In genomic region chr9:99433555-99433954, GRCh38 we compare ENCODE assay signal across 8 cellular contexts.
DNase-seq lines count a peak whose midpoint lies in the region; ATAC-seq and TF ChIP-seq lines count a peak whose summit lies in the region.

No MANE protein-coding gene starts in this region.

- H3K4me3 Mint-ChIP-seq in CD14-positive monocyte: no peak overlapping the region
- no peak overlapping the region for H3K4me3 Mint-ChIP-seq in T-helper 2 cell treated with Interferon-gamma antibody and Interleukin-4, amounts not matched to agents 5 μg/mL and 100 μg/mL, for 36 hours
- peak overlapping the region; percentile 42 for H3K4me3 Mint-ChIP-seq in natural killer cell treated with Interleukin-12 subunit alpha and Interleukin-12 subunit beta and Interleukin-15 and Interleukin-18, amount 100 ng/mL, for 72 hours

- ATAC-seq in GM19438 (IDR thresholded peaks at IDR 0.05; ENCODE audit: low read depth, unreplicated experiment) (peak; percentile 90), HG03432 (IDR thresholded peaks at IDR 0.05; ENCODE audit: unreplicated experiment) (peak; percentile 99), left lobe of liver (no peak)
- ATAC-seq in natural killer cell treated with Interleukin-12 subunit alpha and Interleukin-12 subunit beta and Interleukin-15 and Interleukin-18, amount 100 ng/mL, for 72 hours: peak; percentile 100

- no peak for TF ChIP-seq CTCF in CD14-positive monocyte (IDR thresholded peaks at IDR 0.05)
- no peak for TF ChIP-seq CTCF in choroid plexus epithelial cell (conservative IDR thresholded peaks at IDR 0.05; ENCODE audit: low read depth, low read length)
- no peak for TF ChIP-seq CTCF in prostate gland (IDR thresholded peaks at IDR 0.05)

- peak; percentile 93 for DNase-seq in CD14-positive monocyte (ENCODE audit: low spot score)
- DNase-seq in T-helper 2 cell treated with Interferon-gamma antibody and Interleukin-4, amounts not matched to agents 5 μg/mL and 100 μg/mL, for 36 hours (ENCODE audit: low spot score): peak; percentile 74
- peak; percentile 65 for DNase-seq in choroid plexus epithelial cell (ENCODE audit: low read depth)
- DNase-seq in natural killer cell treated with Interleukin-12 subunit alpha and Interleukin-12 subunit beta and Interleukin-15 and Interleukin-18, amount 100 ng/mL, for 72 hours (ENCODE audit: low spot score): peak; percentile 93
- no peak for DNase-seq in left lobe of liver (ENCODE audit: low spot score)
- no peak for DNase-seq in prostate gland (ENCODE audit: low spot score)

- no peak overlapping the region for H3K4me3 ChIP-seq in choroid plexus epithelial cell (ENCODE audit: low read depth, low read length)
- no peak overlapping the region for H3K4me3 ChIP-seq in prostate gland

- no peaks in the 10 kb centered on the region for H3K4me1 ChIP-seq in prostate gland (replicated peaks)

- TF ChIP-seq POLR2A in prostate gland (IDR thresholded peaks at IDR 0.05): no peak

- intact Hi-C loops in CD14-positive monocyte (cut with micrococcal nuclease): loop anchor here (5.0 to 10.0 kb wide), 3 partner anchors 84 to 161 kb away; no protein-coding TSS in a partner anchor
- intact Hi-C loops in prostate gland (cut with DNase I): no loop called here

- no peak overlapping the region for H3K27ac ChIP-seq in prostate gland

- H3K9me3 ChIP-seq in prostate gland: no peaks in the 10 kb centered on the region

- no peaks in the 10 kb centered on the region for H3K36me3 Mint-ChIP-seq in CD14-positive monocyte
- H3K36me3 Mint-ChIP-seq in T-helper 2 cell treated with Interferon-gamma antibody and Interleukin-4, amounts not matched to agents 5 μg/mL and 100 μg/mL, for 36 hours (ENCODE audit: low read depth): no peaks in the 10 kb centered on the region
- peaks cover 12% of the 10 kb centered on the region for H3K36me3 Mint-ChIP-seq in natural killer cell treated with Interleukin-12 subunit alpha and Interleukin-12 subunit beta and Interleukin-15 and Interleukin-18, amount 100 ng/mL, for 72 hours

- H3K9me3 Mint-ChIP-seq in CD14-positive monocyte: peaks cover 0 to 4% (median 0%) of the 10 kb centered on the region in 7 donors
- no peaks in the 10 kb centered on the region for H3K9me3 Mint-ChIP-seq in T-helper 2 cell treated with Interferon-gamma antibody and Interleukin-4, amounts not matched to agents 5 μg/mL and 100 μg/mL, for 36 hours
- H3K9me3 Mint-ChIP-seq in natural killer cell treated with Interleukin-12 subunit alpha and Interleukin-12 subunit beta and Interleukin-15 and Interleukin-18, amount 100 ng/mL, for 72 hours: peaks cover 6% of the 10 kb centered on the region

- H3K27me3 ChIP-seq in prostate gland (replicated peaks; ENCODE audit: insufficient read depth): no peaks in the 10 kb centered on the region

- no peaks in the 10 kb centered on the region for H3K36me3 ChIP-seq in prostate gland

- H3K4me1 Mint-ChIP-seq in CD14-positive monocyte: peaks cover 18% of the 10 kb centered on the region
- peaks cover 16% of the 10 kb centered on the region for H3K4me1 Mint-ChIP-seq in T-helper 2 cell treated with Interferon-gamma antibody and Interleukin-4, amounts not matched to agents 5 μg/mL and 100 μg/mL, for 36 hours (ENCODE audit: low read depth)
- peaks cover 25 to 30% of the 10 kb centered on the region in 2 donors for H3K4me1 Mint-ChIP-seq in natural killer cell treated with Interleukin-12 subunit alpha and Interleukin-12 subunit beta and Interleukin-15 and Interleukin-18, amount 100 ng/mL, for 72 hours (ENCODE audit: low read depth in 2 of 2)

- H3K27ac Mint-ChIP-seq in CD14-positive monocyte: peak overlapping the region; percentile 47 to 92 (median 81)
- H3K27ac Mint-ChIP-seq in T-helper 2 cell treated with Interferon-gamma antibody and Interleukin-4, amounts not matched to agents 5 μg/mL and 100 μg/mL, for 36 hours: peak overlapping the region; percentile 76
- peak overlapping the region; percentile 90 to 97 for H3K27ac Mint-ChIP-seq in natural killer cell treated with Interleukin-12 subunit alpha and Interleukin-12 subunit beta and Interleukin-15 and Interleukin-18, amount 100 ng/mL, for 72 hours

- WGBS in prostate gland: 19% methylated on average over 3 of the region's 3 CpGs

- peaks cover 0 to 2% (median 0%) of the 10 kb centered on the region in 3 donors for H3K27me3 Mint-ChIP-seq in CD14-positive monocyte (ENCODE audit: low read depth in 3 of 3)
- no peaks in the 10 kb centered on the region for H3K27me3 Mint-ChIP-seq in T-helper 2 cell treated with Interferon-gamma antibody and Interleukin-4, amounts not matched to agents 5 μg/mL and 100 μg/mL, for 36 hours (ENCODE audit: low read depth)
- no peaks in the 10 kb centered on the region for H3K27me3 Mint-ChIP-seq in natural killer cell treated with Interleukin-12 subunit alpha and Interleukin-12 subunit beta and Interleukin-15 and Interleukin-18, amount 100 ng/mL, for 72 hours

Comparison
In these comparisons a context has a peak if more than half of its experiments do, and no peak if none do; other contexts are left out.
1. DNase-seq: peak in CD14-positive monocyte (single experiment), T-helper 2 cell treated with Interferon-gamma antibody and Interleukin-4, amounts not matched to agents 5 μg/mL and 100 μg/mL, for 36 hours (single experiment), choroid plexus epithelial cell (single experiment) and natural killer cell treated with Interleukin-12 subunit alpha and Interleukin-12 subunit beta and Interleukin-15 and Interleukin-18, amount 100 ng/mL, for 72 hours (single experiment); none in left lobe of liver (single experiment) and prostate gland (single experiment).
2. Peak in every context shown above with its lines, with median percentiles within 50 percentile points of each other: H3K27ac Mint-ChIP-seq.